Comparison of ENCODE assay signal across 11 cellular contexts in genomic region chr4:4857001-4857808, GRCh38. TPM values are rescaled to one million over a fixed set of nuclear protein-coding genes. Genes with fewer than 3 reads are reported as not detected.
DNase-seq lines count a peak whose midpoint lies in the region; TF ChIP-seq lines count a peak whose summit lies in the region.
"Had no signal": no experiment of that assay in that cellular context is flagged by ENCODE, and none has a peak within 500 bp of the region (broad histone marks: within the 10 kb centered on the region; RNA-seq: fewer than 3 reads in every experiment).

No MANE protein-coding gene starts in this region.

- H3K9me3 ChIP-seq in BLaER1 = no peaks in the 10 kb centered on the region
- H3K9me3 ChIP-seq in DOHH2 (ENCODE audit: control insufficient read depth, insufficient read depth, low read length) = no peaks in the 10 kb centered on the region
- no peaks in the 10 kb centered on the region for H3K9me3 ChIP-seq in colonic mucosa

- H4K20me1 ChIP-seq in BLaER1 = peaks cover 96% of the 10 kb centered on the region
- H4K20me1 ChIP-seq in DOHH2 (ENCODE audit: control insufficient read depth, insufficient read depth, low read depth, low read length) = peaks cover 6% of the 10 kb centered on the region; the same call in 1 of the 2 replicates

- H3K4me1 Mint-ChIP-seq in nephron progenitor cell = peaks cover 84% of the 10 kb centered on the region

- H3K27ac ChIP-seq in BLaER1 (no peak overlapping the region), DOHH2 (ENCODE audit: low read depth, low read length) (no peak overlapping the region), coronary artery (no peak overlapping the region), colonic mucosa (no peak overlapping the region)
- H3K27ac ChIP-seq: Peyer's patch had no signal

- DNase-seq in coronary artery (ENCODE audit: low spot score) (no peak), nephron progenitor cell (no peak), colonic mucosa (no peak), NCI-H345 treated with DMSO at 0.1 percent for 48 hours (lab: John Stamatoyannopoulos, UW; ENCODE audit: unreplicated experiment) (no peak), NOMO-1 treated with DMSO at 0.1 percent for 48 hours (lab: John Stamatoyannopoulos, UW; ENCODE audit: unreplicated experiment) (no peak), RPMI8226 (no peak)
- DNase-seq: anterior cingulate cortex, NCI-H2081 had no signal

- H3K4me1 ChIP-seq in BLaER1 = peaks cover 44% of the 10 kb centered on the region
- peaks cover 50% of the 10 kb centered on the region for H3K4me1 ChIP-seq in DOHH2 (ENCODE audit: control insufficient read depth, low read length)
- H3K4me1 ChIP-seq in colonic mucosa = peaks cover 7% of the 10 kb centered on the region

- intact Hi-C loops in colonic mucosa (cut with DNase I) = no loop called here

- no peak overlapping the region for H3K4me3 ChIP-seq in BLaER1
- no peak overlapping the region for H3K4me3 ChIP-seq in DOHH2 (ENCODE audit: low read length)
- peak overlapping the region; percentile 60 for H3K4me3 ChIP-seq in coronary artery
- H3K4me3 ChIP-seq in colonic mucosa = no peak overlapping the region

- H3K9ac ChIP-seq in BLaER1 (no peak overlapping the region), colonic mucosa (ENCODE audit: low read depth in 2 of 2, low read length in 2 of 2) (no peak overlapping the region)

- peaks cover 2% of the 10 kb centered on the region for H3F3A ChIP-seq in DOHH2 (ENCODE audit: control insufficient read depth, insufficient read depth)

- H3K36me3 Mint-ChIP-seq in nephron progenitor cell (ENCODE audit: low read depth) = no peaks in the 10 kb centered on the region

- H3K9me3 Mint-ChIP-seq in nephron progenitor cell = no peaks in the 10 kb centered on the region

- H3K27ac Mint-ChIP-seq in nephron progenitor cell = peak overlapping the region; percentile 66

- peak overlapping the region; percentile 42; the same call in 1 of the 2 replicates for H3K4me2 ChIP-seq in BLaER1
- H3K4me2 ChIP-seq in DOHH2 (ENCODE audit: low read length) = peak overlapping the region; percentile 3; the same call in 1 of the 2 replicates

- no peaks in the 10 kb centered on the region for H3K36me3 ChIP-seq in BLaER1
- H3K36me3 ChIP-seq in DOHH2 (ENCODE audit: control insufficient read depth, low read length) = peaks cover 8% of the 10 kb centered on the region
- H3K36me3 ChIP-seq in colonic mucosa = no peaks in the 10 kb centered on the region
- H3K36me3 ChIP-seq: Peyer's patch had no signal

- TF ChIP-seq CTCF in DOHH2 (IDR thresholded peaks at IDR 0.05; ENCODE audit: low read depth, low read length, poor library complexity, severe bottlenecking) (no peak), coronary artery (IDR thresholded peaks at IDR 0.05) (no peak), nephron progenitor cell (IDR thresholded peaks at IDR 0.05) (no peak), colonic mucosa (IDR thresholded peaks at IDR 0.05) (no peak)

- H3K4me3 Mint-ChIP-seq in nephron progenitor cell = peak overlapping the region; percentile 80

- H3K9me2 ChIP-seq in DOHH2 (replicated peaks; ENCODE audit: control insufficient read depth, low read length) = no peaks in the 10 kb centered on the region

- H3K79me2 ChIP-seq in DOHH2 (ENCODE audit: control insufficient read depth, low read length) = peaks cover 24% of the 10 kb centered on the region

- H3K27me3 ChIP-seq in BLaER1 = peaks cover 100% of the 10 kb centered on the region
- peaks cover 47% of the 10 kb centered on the region for H3K27me3 ChIP-seq in DOHH2 (ENCODE audit: control insufficient read depth, low read length)
- peaks cover 95% of the 10 kb centered on the region for H3K27me3 ChIP-seq in colonic mucosa

- H3K27me3 Mint-ChIP-seq in nephron progenitor cell (ENCODE audit: low read depth, poor library complexity) = peaks cover 39% of the 10 kb centered on the region

RNA-seq across cellular contexts. Expression of gene MSX1, which starts 2.3 kb away (rescaled TPM):
- total RNA-seq in colonic mucosa = under 1 TPM; 0.25 to 0.53 TPM
- total RNA-seq: Peyer's patch had no signal
